ENCODE assay signal across 8 cellular contexts in the genomic region with DNA sequence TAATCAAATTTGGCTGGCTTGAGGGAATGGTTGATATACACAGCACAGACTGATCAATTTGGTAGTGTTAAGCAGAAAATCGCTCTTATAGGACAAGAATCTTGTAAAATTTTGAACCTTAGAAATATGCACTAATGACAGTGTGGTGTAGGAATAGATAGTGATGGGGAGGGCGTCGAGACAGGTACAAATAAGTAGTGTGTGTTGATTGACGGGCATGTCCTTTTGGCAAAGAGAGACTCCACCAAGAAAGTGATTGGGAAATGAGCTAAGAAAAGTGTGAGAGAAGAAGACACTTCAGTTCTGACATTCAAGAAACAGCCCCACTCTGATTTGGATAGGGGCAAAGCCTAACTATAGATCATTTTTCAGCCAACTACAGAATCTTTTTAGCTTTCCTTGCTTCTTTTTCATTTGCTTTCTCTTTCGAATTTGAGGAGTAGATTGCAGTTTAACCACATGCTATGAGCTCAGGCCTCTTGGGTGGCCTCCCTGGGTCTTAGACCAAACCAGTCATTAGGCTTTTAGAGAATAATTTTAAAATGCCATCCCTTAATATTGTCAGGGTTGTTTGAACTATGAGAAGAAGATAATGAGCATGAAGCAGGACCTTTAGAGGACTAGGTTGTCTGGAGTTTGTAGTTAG.
A peak's percentile ranks its signal among the peaks of the same experiment; 100 is the strongest.
DNase-seq lines count a peak whose midpoint lies in the region; ATAC-seq, FAIRE-seq and TF ChIP-seq lines count a peak whose summit lies in the region.

No MANE protein-coding gene starts in this region.

- ATAC-seq in GM18870 (IDR thresholded peaks at IDR 0.05; ENCODE audit: unreplicated experiment), result peak; percentile 73
- ATAC-seq in HG02938 (IDR thresholded peaks at IDR 0.05; ENCODE audit: unreplicated experiment), result peak; percentile 50
- peak; percentile 57 to 81 (median 74) for ATAC-seq in psoas muscle

- H3K4me3 Mint-ChIP-seq in activated CD4-positive, alpha-beta memory T cell treated with anti-CD3 and anti-CD28 coated beads, Interleukin-2, amount 10 ng/mL, durations not matched to agents 7 days and 5 days, result no peak overlapping the region

- in situ Hi-C loops in astrocyte of the spinal cord (cut with HindIII; ENCODE audit: low sequenced_read_pairs), result no loop called here

- peaks cover 15% of the 10 kb centered on the region for H3K4me1 ChIP-seq in psoas muscle

- no peaks in the 10 kb centered on the region for H3K9me3 ChIP-seq in psoas muscle

- no peak overlapping the region for H3K4me3 ChIP-seq in astrocyte of the spinal cord (ENCODE audit: low read depth, low read length)
- H3K4me3 ChIP-seq in psoas muscle, result peak overlapping the region; percentile 13

- H3K9me3 Mint-ChIP-seq in activated CD4-positive, alpha-beta memory T cell treated with anti-CD3 and anti-CD28 coated beads, Interleukin-2, amount 10 ng/mL, durations not matched to agents 7 days and 5 days, result no peaks in the 10 kb centered on the region

- H3K27me3 ChIP-seq in psoas muscle (ENCODE audit: insufficient read depth in 3 of 3, low read length in 2 of 3), result no peaks in the 10 kb centered on the region

- DNase-seq in astrocyte of the spinal cord (ENCODE audit: low read depth, low spot score) (peak; percentile 59), psoas muscle (no peak), D721Med (ENCODE audit: insufficient read length, low spot score) (no peak), NCI-H526 (lab: John Stamatoyannopoulos, UW) (no peak)
- no peak for DNase-seq in activated CD4-positive, alpha-beta memory T cell treated with anti-CD3 and anti-CD28 coated beads, Interleukin-2, amount 10 ng/mL, durations not matched to agents 7 days and 5 days
- DNase-seq in stimulated activated CD4-positive, alpha-beta T cell treated with anti-CD3 and anti-CD28 coated beads, Interleukin-4, amount 100 ng/mL, for 4 hours, result no peak

- POLR2A ChIA-PET in activated CD4-positive, alpha-beta memory T cell treated with anti-CD3 and anti-CD28 coated beads, Interleukin-2, amount 10 ng/mL, durations not matched to agents 7 days and 5 days (lab: Charles Lee), result no interaction called here

- H3K36me3 Mint-ChIP-seq in activated CD4-positive, alpha-beta memory T cell treated with anti-CD3 and anti-CD28 coated beads, Interleukin-2, amount 10 ng/mL, durations not matched to agents 7 days and 5 days (ENCODE audit: low read depth), result peaks cover 2% of the 10 kb centered on the region

- no peak for FAIRE-seq in D721Med (lab: Jason Lieb, UNC)

- H3K27ac Mint-ChIP-seq in activated CD4-positive, alpha-beta memory T cell treated with anti-CD3 and anti-CD28 coated beads, Interleukin-2, amount 10 ng/mL, durations not matched to agents 7 days and 5 days, result no peak overlapping the region

- intact Hi-C loops in psoas muscle (cut with DNase I), result no loop called here

- no peaks in the 10 kb centered on the region for H3K36me3 ChIP-seq in psoas muscle (ENCODE audit: insufficient read depth in 1 of 2, low read depth in 1 of 2)

- H3K27me3 Mint-ChIP-seq in activated CD4-positive, alpha-beta memory T cell treated with anti-CD3 and anti-CD28 coated beads, Interleukin-2, amount 10 ng/mL, durations not matched to agents 7 days and 5 days, result no peaks in the 10 kb centered on the region

- TF ChIP-seq CTCF in astrocyte of the spinal cord (IDR thresholded peaks at IDR 0.05; ENCODE audit: low read depth, low read length), result no peak
- no peak for TF ChIP-seq CTCF in psoas muscle (IDR thresholded peaks at IDR 0.05)
- no peak for TF ChIP-seq CTCF in D721Med (IDR thresholded peaks at IDR 0.05; ENCODE audit: insufficient read depth, missing control alignments)

- H3K4me1 Mint-ChIP-seq in activated CD4-positive, alpha-beta memory T cell treated with anti-CD3 and anti-CD28 coated beads, Interleukin-2, amount 10 ng/mL, durations not matched to agents 7 days and 5 days, result peaks cover 12% of the 10 kb centered on the region

- peak overlapping the region; percentile 65 for H3K27ac ChIP-seq in psoas muscle

- CTCF ChIA-PET in activated CD4-positive, alpha-beta memory T cell treated with anti-CD3 and anti-CD28 coated beads, Interleukin-2, amount 10 ng/mL, durations not matched to agents 7 days and 5 days (lab: Charles Lee), result no interaction called here

- WGBS in psoas muscle, 3 donors, result 57 to 87% (median 69%) methylated on average over 5 of the region's 5 CpGs
